In genomic region chr17:2814499-2815341, GRCh38 we compare ENCODE assay signal across 1 cellular context.
TF ChIP-seq lines count a peak whose summit lies in the region.

No MANE protein-coding gene starts in this region.

TF ChIP-seq in GM12878, 131 proteins besides CTCF, POLR2A, EP300 and RAD21 (continued from another document):
- TF ChIP-seq USF1 (IDR thresholded peaks at IDR 0.05; ENCODE audit: borderline replicate concordance, extremely low read length, insufficient read depth, low read depth, low read length) (peak; percentile 11), RB1 (IDR thresholded peaks at IDR 0.05; ENCODE audit: borderline replicate concordance) (no peak), ETV6 (conservative IDR thresholded peaks at IDR 0.05 in 1 of 2, IDR thresholded peaks at IDR 0.05 in 1 of 2; ENCODE audit: borderline replicate concordance in 1 of 2, low read depth in 1 of 2) (no peak), MYC (IDR thresholded peaks at IDR 0.05; ENCODE audit: insufficient read depth, insufficient read length, insufficient replicate concordance, low read length, severe bottlenecking) (no peak), CHD4 (IDR thresholded peaks at IDR 0.05) (no peak), MLLT1 (IDR thresholded peaks at IDR 0.05) (peak; percentile 79), CHD2 (IDR thresholded peaks at IDR 0.05; ENCODE audit: borderline replicate concordance, low read depth, low read length) (0 out of 2 replicates have a peak, but pooled peaks have one; percentile 33), SMC3 (IDR thresholded peaks at IDR 0.05; ENCODE audit: borderline replicate concordance, low read length) (no peak), ZNF24 (IDR thresholded peaks at IDR 0.05) (no peak), NR2C2 (IDR thresholded peaks at IDR 0.05; ENCODE audit: borderline replicate concordance, control insufficient read depth, insufficient read length, low read depth) (no peak), POU2F2 (IDR thresholded peaks at IDR 0.05; ENCODE audit: borderline replicate concordance, low read depth, low read length) (0 out of 3 replicates have a peak, but pooled peaks have one; percentile 25), KDM1A (IDR thresholded peaks at IDR 0.05; ENCODE audit: borderline replicate concordance) (no peak), TCF7 (IDR thresholded peaks at IDR 0.05; ENCODE audit: borderline replicate concordance) (no peak), ATF7 (IDR thresholded peaks at IDR 0.05; ENCODE audit: low read depth) (peak; percentile 52), ZNF274 (IDR thresholded peaks at IDR 0.05; ENCODE audit: insufficient read depth, insufficient read length) (no peak), PAX5 (IDR thresholded peaks at IDR 0.05; ENCODE audit: borderline replicate concordance, low read depth, low read length) (peak; percentile 86; the same call in 1 of the 2 replicates), HDAC6 (IDR thresholded peaks at IDR 0.05; ENCODE audit: unreplicated experiment) (no peak), RCOR1 (conservative IDR thresholded peaks at IDR 0.05; ENCODE audit: low read depth, low read length) (no peak), HCFC1 (IDR thresholded peaks at IDR 0.05; ENCODE audit: low read length) (no peak), PKNOX1 (IDR thresholded peaks at IDR 0.05) (no peak), KAT2A (conservative IDR thresholded peaks at IDR 0.05; ENCODE audit: control insufficient read depth, low read depth, low read length) (no peak)
